ENCODE assay signal across 8 cellular contexts in genomic region chr2:121735520-121736074, GRCh38. TPM values are rescaled to one million over a fixed set of nuclear protein-coding genes. Genes with fewer than 3 reads are reported as not detected.
DNase-seq lines count a peak whose midpoint lies in the region; ATAC-seq and TF ChIP-seq lines count a peak whose summit lies in the region.

No MANE protein-coding gene starts in this region.

- H4K91ac ChIP-seq in H9 (ENCODE audit: insufficient read length, low read depth, low read length): no peak overlapping the region

- H3T11ph ChIP-seq in H9 (ENCODE audit: low read length): no peak overlapping the region

- peaks cover 21% of the 10 kb centered on the region for H3K36me3 ChIP-seq in iPS-15b (ENCODE audit: control insufficient read depth, insufficient read depth, low read length)
- H3K36me3 ChIP-seq in stomach: peaks cover 25 to 46% (median 45%) of the 10 kb centered on the region in 4 donors

- H4K8ac ChIP-seq in H9 (replicated peaks; ENCODE audit: insufficient read length, low read depth, low read length): no peak overlapping the region

- peaks cover 27 to 52% (median 40%) of the 10 kb centered on the region in 3 experiments for H3K36me3 Mint-ChIP-seq in H9 (ENCODE audit: insufficient read depth in 1 of 3, low read depth in 3 of 3)
- H3K36me3 Mint-ChIP-seq in activated CD4-positive, alpha-beta memory T cell treated with anti-CD3 and anti-CD28 coated beads for 36 hours: peaks cover 49% of the 10 kb centered on the region

- H3K9me3 ChIP-seq in H9 (ENCODE audit: control insufficient read depth, low read depth, low read length) (no peaks in the 10 kb centered on the region), iPS-15b (ENCODE audit: control insufficient read depth, insufficient read depth, low read length) (no peaks in the 10 kb centered on the region), stomach (no peaks in the 10 kb centered on the region)

- no peaks in the 10 kb centered on the region; the same call in none of the 2 replicates for H3K27me3 Mint-ChIP-seq in H9 (ENCODE audit: low read depth)
- H3K27me3 Mint-ChIP-seq in activated CD4-positive, alpha-beta memory T cell treated with anti-CD3 and anti-CD28 coated beads for 36 hours: no peaks in the 10 kb centered on the region

- intact Hi-C loops in activated CD4-positive, alpha-beta memory T cell treated with anti-CD3 and anti-CD28 coated beads for 36 hours (cut with micrococcal nuclease): loop anchor here (1.0 to 2.0 kb wide), 4 partner anchors 7 to 205 kb away; partner anchors contain the start of genes CLASP1 and RNU4ATAC
- intact Hi-C loops in stomach (cut with DNase I; ENCODE audit: low total_unique reads) (no loop called here), left colon (cut with DNase I, micrococcal nuclease) (no loop called here)

- no peaks in the 10 kb centered on the region for H3K4me1 ChIP-seq in H9 (ENCODE audit: insufficient read depth, low read length)
- H3K4me1 ChIP-seq in iPS-15b (ENCODE audit: control insufficient read depth, insufficient read depth, low read length): peaks cover 3% of the 10 kb centered on the region
- peaks cover 0 to 31% (median 19%) of the 10 kb centered on the region in 4 donors for H3K4me1 ChIP-seq in stomach

- WGBS in H9 (ENCODE audit: extremely low coverage, insufficient read length, low lambda C conversion rate): no CpG with 5 or more reads among the region's 10 CpGs
- WGBS in stomach, 5 donors: 11 to 18% (median 14%) methylated on average over 10 of the region's 10 CpGs

- peak; percentile 30 to 36 for DNase-seq in AML-193 (lab: John Stamatoyannopoulos, UW)
- DNase-seq in H9: no peak
- DNase-seq in activated CD4-positive, alpha-beta memory T cell treated with anti-CD3 and anti-CD28 coated beads for 36 hours: no peak
- DNase-seq in stomach: no peak
- DNase-seq in left colon: no peak
- no peak for DNase-seq in GM03348 (ENCODE audit: low spot score)

- H3K23me2 ChIP-seq in H9 (ENCODE audit: insufficient read length, low read depth, low read length, poor library complexity, severe bottlenecking): peaks cover 8% of the 10 kb centered on the region

- H2AK5ac ChIP-seq in H9 (ENCODE audit: insufficient read length, low read length): no peak overlapping the region

- TF ChIP-seq POLR2A in stomach (IDR thresholded peaks at IDR 0.05): no peak

- peaks cover 6% of the 10 kb centered on the region for H3K79me1 ChIP-seq in H9 (ENCODE audit: insufficient read depth, low read depth, low read length, poor library complexity, severe bottlenecking)

- H3K18ac ChIP-seq in H9 (ENCODE audit: insufficient read length, low read depth, low read length): no peak overlapping the region

- no peak for TF ChIP-seq EP300 in stomach (IDR thresholded peaks at IDR 0.05)

- peak overlapping the region; percentile 98 to 99 for H3K4me3 Mint-ChIP-seq in H9
- peak overlapping the region; percentile 98 for H3K4me3 Mint-ChIP-seq in activated CD4-positive, alpha-beta memory T cell treated with anti-CD3 and anti-CD28 coated beads for 36 hours

- H3K23ac ChIP-seq in H9 (ENCODE audit: insufficient read length, low read depth, low read length): no peak overlapping the region

- H3K27me3 ChIP-seq in H9 (ENCODE audit: insufficient read depth, low read length) (no peaks in the 10 kb centered on the region), iPS-15b (ENCODE audit: control insufficient read depth, insufficient read depth, low read length) (no peaks in the 10 kb centered on the region), stomach (no peaks in the 10 kb centered on the region)

- H3K79me2 ChIP-seq in H9 (ENCODE audit: insufficient read depth, low read length): peaks cover 11% of the 10 kb centered on the region

- peak overlapping the region; percentile 92 for H3K4me2 ChIP-seq in H9 (ENCODE audit: insufficient read depth, insufficient read length, low read length)

- peak overlapping the region; percentile 96 for H3K4me3 ChIP-seq in iPS-15b (ENCODE audit: low read depth, low read length)
- peak overlapping the region; percentile 63 to 97 (median 84) for H3K4me3 ChIP-seq in stomach

- no peak overlapping the region for H3K27ac ChIP-seq in H9 (ENCODE audit: insufficient read length, low read depth, low read length)
- peak overlapping the region in 4 of 5 donors; percentile 78 to 90 (median 86) for H3K27ac ChIP-seq in stomach

- no peak for TF ChIP-seq CTCF in H9 (conservative IDR thresholded peaks at IDR 0.05)
- TF ChIP-seq CTCF in stomach (IDR thresholded peaks at IDR 0.05): no peak

- CTCF ChIA-PET in activated CD4-positive, alpha-beta memory T cell treated with anti-CD3 and anti-CD28 coated beads for 36 hours (lab: Charles Lee): interaction anchor here (0.9 to 2.2 kb wide), 4 partner anchors 8 to 229 kb away, joined by 3 to 6 read pairs (median 4); partner anchors contain the start of gene RNU4ATAC

- no peak overlapping the region for H3K56ac ChIP-seq in H9 (ENCODE audit: insufficient read length, low read depth, low read length)

- no peak overlapping the region for H2BK5ac ChIP-seq in H9 (ENCODE audit: insufficient read length, low read length)

- H2BK15ac ChIP-seq in H9 (ENCODE audit: low read depth, low read length): no peak overlapping the region

- H3K9me3 Mint-ChIP-seq in H9: no peaks in the 10 kb centered on the region
- H3K9me3 Mint-ChIP-seq in activated CD4-positive, alpha-beta memory T cell treated with anti-CD3 and anti-CD28 coated beads for 36 hours: no peaks in the 10 kb centered on the region

- no peak overlapping the region for H4K5ac ChIP-seq in H9 (ENCODE audit: insufficient read length, low read depth, low read length)

- no peak overlapping the region for H3K4ac ChIP-seq in H9 (ENCODE audit: low read depth, low read length)

- no peaks in the 10 kb centered on the region for H4K20me1 ChIP-seq in H9 (ENCODE audit: control insufficient read depth, insufficient read depth, insufficient read length)

- H2BK20ac ChIP-seq in H9 (ENCODE audit: low read depth, low read length, poor library complexity, severe bottlenecking): no peak overlapping the region

- no peak overlapping the region for H3K14ac ChIP-seq in H9 (ENCODE audit: insufficient read depth, low read length)

- H3K9ac ChIP-seq in H9 (ENCODE audit: extremely low read depth, insufficient read length, low read length): peak overlapping the region; percentile 93
- no peak overlapping the region for H3K9ac ChIP-seq in iPS-15b (ENCODE audit: low read depth, low read length)

- H2BK120ac ChIP-seq in H9 (ENCODE audit: low read depth, low read length, poor library complexity, severe bottlenecking): no peak overlapping the region

- no peak overlapping the region for H2BK12ac ChIP-seq in H9 (ENCODE audit: insufficient read length, low read depth, low read length)

- POLR2A ChIA-PET in activated CD4-positive, alpha-beta memory T cell treated with anti-CD3 and anti-CD28 coated beads for 36 hours (lab: Charles Lee): interaction anchor here (0.7 to 4.9 kb wide), 7 partner anchors 10 to 320 kb away, joined by 3 to 56 read pairs (median 3); partner anchors contain the start of genes CLASP1, RNU4ATAC and TSN

- ATAC-seq in GM19397 (IDR thresholded peaks at IDR 0.05; ENCODE audit: unreplicated experiment) (no peak), left colon (no peak)

- H2AFZ ChIP-seq in H9 (ENCODE audit: low read length): no peak overlapping the region

- H3K4me1 Mint-ChIP-seq in H9: peaks cover 5 to 17% of the 10 kb centered on the region in 2 experiments
- peaks cover 42% of the 10 kb centered on the region for H3K4me1 Mint-ChIP-seq in activated CD4-positive, alpha-beta memory T cell treated with anti-CD3 and anti-CD28 coated beads for 36 hours (ENCODE audit: low read depth)

- H3K27ac Mint-ChIP-seq in H9: peak overlapping the region; percentile 8 to 96 (median 13); a peak in 2 of 7 replicates
- peak overlapping the region; percentile 89 for H3K27ac Mint-ChIP-seq in activated CD4-positive, alpha-beta memory T cell treated with anti-CD3 and anti-CD28 coated beads for 36 hours

RNA-seq across cellular contexts. Expression of gene NIFK, which starts 1.1 kb away (rescaled TPM):
- total RNA-seq in H9 (2021) (155 and 180 TPM in 2 replicates), stomach (10 to 100 TPM; 13.6 to 58.0 (median 25.7) TPM), left colon (10 to 100 TPM; 28.6 to 30.1 TPM)
- total RNA-seq in activated CD4-positive, alpha-beta memory T cell treated with anti-CD3 and anti-CD28 coated beads for 36 hours: 100 to 1,000 TPM; 244 to 252 TPM
- polyA plus RNA-seq in stomach: 10 to 100 TPM; 30.4 to 53.0 (median 42.0) TPM

RNA-seq across cellular contexts. Expression of gene TSN, which starts 19.9 kb away (rescaled TPM):
- total RNA-seq in H9 (2021) (96.1 and 102 TPM in 2 replicates), stomach (10 to 100 TPM; 11.0 to 63.5 (median 41.9) TPM), left colon (10 to 100 TPM; 40.3 to 44.0 TPM)
- 10 to 100 TPM; 68.8 to 74.5 TPM for total RNA-seq in activated CD4-positive, alpha-beta memory T cell treated with anti-CD3 and anti-CD28 coated beads for 36 hours
- 10 to 100 TPM; 18.1 to 20.2 (median 18.6) TPM for polyA plus RNA-seq in stomach

Comparison
In these comparisons a context has a peak if more than half of its experiments do, and no peak if none do; other contexts are left out.
1. DNase-seq: peak in AML-193 (2 of 2); none in H9 (single experiment), activated CD4-positive, alpha-beta memory T cell treated with anti-CD3 and anti-CD28 coated beads for 36 hours (single experiment), stomach (single experiment), left colon (0 of 2) and GM03348 (single experiment).